ENCODE assay signal across 16 cellular contexts in genomic region chr4:185275501-185275900, GRCh38.
A peak's percentile ranks its signal among the peaks of the same experiment; 100 is the strongest.
DNase-seq lines count a peak whose midpoint lies in the region; ATAC-seq and TF ChIP-seq lines count a peak whose summit lies in the region.
"Had no signal": no experiment of that assay in that cellular context is flagged by ENCODE, and none has a peak within 500 bp of the region (broad histone marks: within the 10 kb centered on the region; RNA-seq: fewer than 3 reads in every experiment).

No MANE protein-coding gene starts in this region.

- DNase-seq in EH (ENCODE audit: low read depth), result peak; percentile 30
- DNase-seq in PC-3, result no peak
- peak; percentile 19 for DNase-seq in fibroblast of peridontal ligament (ENCODE audit: extremely low read depth)
- peak; percentile 20 for DNase-seq in skeletal muscle cell (ENCODE audit: low read depth)
- no peak for DNase-seq in activated T-cell treated with anti-CD3 and anti-CD28 coated beads, Interleukin-2, amount 50 U/mL, for 48 hours
- no peak for DNase-seq in H4 (ENCODE audit: low spot score)
- DNase-seq: Caco-2, KBM-7, NCI-H1092, NCI-H146, NCI-H2081, NCI-H774 had no signal

- H3K4me2 ChIP-seq in PC-3 (ENCODE audit: low read length), result peak overlapping the region; percentile 30

- H3K27ac ChIP-seq in PC-3 (ENCODE audit: low read length), result peak overlapping the region; percentile 28; the same call in 1 of the 2 replicates
- H3K27ac ChIP-seq: SJSA1 had no signal

- H3K4me3 ChIP-seq in PC-3 (ENCODE audit: low read length) (no peak overlapping the region), skeletal muscle cell (ENCODE audit: low read depth, low read length) (no peak overlapping the region)
- H3K4me3 ChIP-seq: HAP-1, SJSA1 had no signal

- CTCF ChIA-PET in PC-3 (lab: Charles Lee), result no interaction called here

- H4K20me1 ChIP-seq in PC-3 (ENCODE audit: low read length), result no peaks in the 10 kb centered on the region

- no peaks in the 10 kb centered on the region for H3K27me3 ChIP-seq in PC-3 (ENCODE audit: low read length)
- H3K27me3 ChIP-seq: SJSA1 had no signal

- no peaks in the 10 kb centered on the region for H3K9me2 ChIP-seq in PC-3 (replicated peaks; ENCODE audit: low read length)

- H3K9ac ChIP-seq in PC-3 (ENCODE audit: low read length), result no peak overlapping the region

- H3K36me3 ChIP-seq in PC-3 (ENCODE audit: low read depth, low read length), result no peaks in the 10 kb centered on the region
- H3K36me3 ChIP-seq: HAP-1, SJSA1 had no signal

- peaks cover 34% of the 10 kb centered on the region for H3K4me1 ChIP-seq in PC-3 (ENCODE audit: insufficient read depth, low read length)
- H3K4me1 ChIP-seq: Caco-2, HAP-1, SJSA1 had no signal

- no peaks in the 10 kb centered on the region for H3F3A ChIP-seq in PC-3 (ENCODE audit: low read length, unreplicated experiment)

- POLR2A ChIA-PET in PC-3 (lab: Charles Lee; ENCODE audit: unreplicated experiment), result no interaction called here

- no TSS peak for BruUV-seq in PC-3 (replicated peaks; lab: Mats Ljungman, UMichigan)

- intact Hi-C loops in PC-3 (cut with micrococcal nuclease), result loop anchor here (5.0 kb wide), 1 partner anchor 63 kb away; no protein-coding TSS in a partner anchor

- H3K9me3 ChIP-seq in PC-3 (ENCODE audit: low read length), result no peaks in the 10 kb centered on the region
- H3K9me3 ChIP-seq: Caco-2, HAP-1, SJSA1 had no signal

- no peak for TF ChIP-seq CTCF in PC-3 (conservative IDR thresholded peaks at IDR 0.05; ENCODE audit: low read depth, low read length)

- no peaks in the 10 kb centered on the region for H3K79me2 ChIP-seq in PC-3 (ENCODE audit: low read length)

- H2AFZ ChIP-seq in PC-3 (ENCODE audit: low read length), result no peak overlapping the region

- ATAC-seq in PC-3 (peak; percentile 43; the same call in 1 of the 2 replicates), HG03025 (IDR thresholded peaks at IDR 0.05; ENCODE audit: low FRiP score, unreplicated experiment) (no peak), HG02870 (IDR thresholded peaks at IDR 0.05; ENCODE audit: unreplicated experiment) (no peak)

Comparison
In these comparisons a context has a peak if more than half of its experiments do, and no peak if none do; other contexts are left out.
1. DNase-seq: peak in EH (single experiment), fibroblast of peridontal ligament (single experiment) and skeletal muscle cell (single experiment); none in PC-3 (single experiment), activated T-cell treated with anti-CD3 and anti-CD28 coated beads, Interleukin-2, amount 50 U/mL, for 48 hours (0 of 2) and H4 (single experiment).